ENCODE assay signal across 15 cellular contexts in the genomic region with DNA sequence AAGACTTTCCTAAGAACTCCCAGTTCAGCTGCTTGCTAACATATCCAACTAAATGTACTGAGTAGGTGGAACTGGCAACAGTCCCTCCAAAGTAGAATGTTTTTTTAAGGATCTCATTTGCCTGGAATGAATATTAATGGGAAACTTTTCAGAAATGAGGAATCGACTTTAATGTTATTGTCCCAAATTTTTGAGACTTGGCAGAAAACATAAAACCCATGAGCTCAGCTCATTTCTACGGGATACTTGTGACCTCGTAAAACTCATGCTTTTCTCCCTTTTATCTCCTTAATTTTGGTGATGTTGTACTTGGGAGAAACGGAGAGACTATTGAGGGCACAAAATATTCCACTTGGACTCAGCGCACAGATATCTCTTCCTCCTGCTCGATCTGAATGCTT.
A peak's percentile ranks its signal among the peaks of the same experiment; 100 is the strongest.
DNase-seq lines count a peak whose midpoint lies in the region; ATAC-seq and TF ChIP-seq lines count a peak whose summit lies in the region.
"Had no signal": no experiment of that assay in that cellular context is flagged by ENCODE, and none has a peak within 500 bp of the region (broad histone marks: within the 10 kb centered on the region; RNA-seq: fewer than 3 reads in every experiment).

No MANE protein-coding gene starts in this region.

- no peak overlapping the region for H3K9ac ChIP-seq in mammary epithelial cell (ENCODE audit: insufficient read depth, low read length)

- no peaks in the 10 kb centered on the region for H4K20me1 ChIP-seq in mammary epithelial cell (ENCODE audit: insufficient read depth, low read length)

- peaks cover 35% of the 10 kb centered on the region for H3K4me1 Mint-ChIP-seq in nephron
- H3K4me1 Mint-ChIP-seq in activated T-helper 2 cell treated with anti-CD3 and anti-CD28 coated beads, Interferon-gamma antibody, Interleukin-2, Interleukin-4, amounts not matched to agents 10 μg/mL and 5 μg/mL and 100 μg/mL, durations not matched to agents 14 hours and 24 hours and 36 hours (ENCODE audit: low read depth) = peaks cover 2% of the 10 kb centered on the region
- no peaks in the 10 kb centered on the region for H3K4me1 Mint-ChIP-seq in CD4-positive, alpha-beta T cell (ENCODE audit: low read depth)

- peak overlapping the region; percentile 53 to 64 for H3K27ac ChIP-seq in breast epithelium
- H3K27ac ChIP-seq in mammary epithelial cell (ENCODE audit: insufficient read depth, low read depth, low read length) = no peak overlapping the region
- peak overlapping the region; percentile 47 for H3K27ac ChIP-seq in vagina
- no peak overlapping the region for H3K27ac ChIP-seq in CD4-positive, alpha-beta T cell (ENCODE audit: low read depth, low read length)
- H3K27ac ChIP-seq: HL-60, psoas muscle had no signal

- BruUV-seq in mammary epithelial cell (replicated peaks; lab: Mats Ljungman, UMichigan) = no TSS peak

- H3K4me3 Mint-ChIP-seq in nephron = peak overlapping the region in 1 of 3 experiments; percentile 43
- no peak overlapping the region for H3K4me3 Mint-ChIP-seq in activated T-helper 2 cell treated with anti-CD3 and anti-CD28 coated beads, Interferon-gamma antibody, Interleukin-2, Interleukin-4, amounts not matched to agents 10 μg/mL and 5 μg/mL and 100 μg/mL, durations not matched to agents 14 hours and 24 hours and 36 hours (ENCODE audit: low read depth)
- H3K4me3 Mint-ChIP-seq in CD4-positive, alpha-beta T cell = no peak overlapping the region

- in situ Hi-C loops in mammary epithelial cell (cut with MboI; ENCODE audit: low sequenced_read_pairs in 2 of 2) = no loop called here

- intact Hi-C loops in breast epithelium (cut with DNase I; ENCODE audit: low total_unique reads) = no loop called here
- intact Hi-C loops in mammary epithelial cell (cut with micrococcal nuclease) = no loop called here
- intact Hi-C loops in vagina (cut with DNase I) = loop anchor here (5.0 kb wide), 1 partner anchor 294 kb away; a partner anchor contains a TSS
- intact Hi-C loops in activated T-helper 2 cell treated with anti-CD3 and anti-CD28 coated beads, Interferon-gamma antibody, Interleukin-2, Interleukin-4, amounts not matched to agents 10 μg/mL and 5 μg/mL and 100 μg/mL, durations not matched to agents 14 hours and 24 hours and 36 hours (cut with micrococcal nuclease) = no loop called here
- intact Hi-C loops in CD4-positive, alpha-beta T cell (cut with DNase I, micrococcal nuclease) = no loop called here

- H3K36me3 ChIP-seq in breast epithelium (no peaks in the 10 kb centered on the region), mammary epithelial cell (ENCODE audit: insufficient read depth, low read length) (no peaks in the 10 kb centered on the region), vagina (no peaks in the 10 kb centered on the region)

- no peak for ATAC-seq in CD4-positive, alpha-beta T cell (ENCODE audit: poor library complexity)
- ATAC-seq in GM21825 (IDR thresholded peaks at IDR 0.05; ENCODE audit: unreplicated experiment) = no peak
- ATAC-seq: psoas muscle had no signal

- H3K4me1 ChIP-seq in breast epithelium (no peaks in the 10 kb centered on the region), mammary epithelial cell (ENCODE audit: insufficient read depth, low read length) (no peaks in the 10 kb centered on the region), vagina (peaks cover 40% of the 10 kb centered on the region)
- H3K4me1 ChIP-seq: psoas muscle had no signal

- no peaks in the 10 kb centered on the region for H3K79me2 ChIP-seq in mammary epithelial cell (ENCODE audit: insufficient read depth, low read length)

- POLR2A ChIA-PET in CD4-positive, alpha-beta T cell (lab: Charles Lee) = no interaction called here

- CTCF ChIA-PET in mammary epithelial cell (lab: Charles Lee; ENCODE audit: low non-redundant PET) = no interaction called here
- CTCF ChIA-PET in CD4-positive, alpha-beta T cell (lab: Charles Lee) = no interaction called here

- no peaks in the 10 kb centered on the region for H3K9me3 Mint-ChIP-seq in nephron
- H3K9me3 Mint-ChIP-seq in activated T-helper 2 cell treated with anti-CD3 and anti-CD28 coated beads, Interferon-gamma antibody, Interleukin-2, Interleukin-4, amounts not matched to agents 10 μg/mL and 5 μg/mL and 100 μg/mL, durations not matched to agents 14 hours and 24 hours and 36 hours = no peaks in the 10 kb centered on the region
- H3K9me3 Mint-ChIP-seq in CD4-positive, alpha-beta T cell = no peaks in the 10 kb centered on the region

- H3K4me3 ChIP-seq in breast epithelium = no peak overlapping the region
- no peak overlapping the region for H3K4me3 ChIP-seq in mammary epithelial cell (replicated peaks in 1 of 3; ENCODE audit: insufficient read depth in 1 of 3, low read depth in 2 of 3, low read length in 3 of 3)
- no peak overlapping the region for H3K4me3 ChIP-seq in vagina
- H3K4me3 ChIP-seq: psoas muscle had no signal

- H3K4me2 ChIP-seq in mammary epithelial cell (ENCODE audit: insufficient read depth, low read depth, low read length) = no peak overlapping the region

- TF ChIP-seq CTCF in breast epithelium (IDR thresholded peaks at IDR 0.05) (no peak), mammary epithelial cell (conservative IDR thresholded peaks at IDR 0.05 in 1 of 2, IDR thresholded peaks at IDR 0.05 in 1 of 2; ENCODE audit: extremely low read depth in 1 of 2, insufficient read depth in 1 of 2, low read depth in 1 of 2, low read length in 2 of 2) (no peak), nephron (IDR thresholded peaks at IDR 0.05; ENCODE audit: unreplicated experiment in 3 of 3) (no peak), vagina (IDR thresholded peaks at IDR 0.05) (no peak)
- TF ChIP-seq CTCF in CD4-positive, alpha-beta T cell (IDR thresholded peaks at IDR 0.05) = no peak

- H3K9me3 ChIP-seq in breast epithelium = no peaks in the 10 kb centered on the region
- no peaks in the 10 kb centered on the region for H3K9me3 ChIP-seq in mammary epithelial cell (replicated peaks; ENCODE audit: insufficient read depth, low read length)
- H3K9me3 ChIP-seq in vagina = no peaks in the 10 kb centered on the region
- no peaks in the 10 kb centered on the region for H3K9me3 ChIP-seq in CD4-positive, alpha-beta T cell (ENCODE audit: control insufficient read depth, low read length)
- H3K9me3 ChIP-seq: psoas muscle had no signal

- peaks cover 4% of the 10 kb centered on the region for H3K27me3 Mint-ChIP-seq in nephron (ENCODE audit: low read depth)
- peaks cover 6% of the 10 kb centered on the region for H3K27me3 Mint-ChIP-seq in activated T-helper 2 cell treated with anti-CD3 and anti-CD28 coated beads, Interferon-gamma antibody, Interleukin-2, Interleukin-4, amounts not matched to agents 10 μg/mL and 5 μg/mL and 100 μg/mL, durations not matched to agents 14 hours and 24 hours and 36 hours (ENCODE audit: low read depth)
- H3K27me3 Mint-ChIP-seq in CD4-positive, alpha-beta T cell = peaks cover 11% of the 10 kb centered on the region

- dilution Hi-C loops in mammary epithelial cell (cut with HindIII; ENCODE audit: low sequenced_read_pairs) = no loop called here

- peaks cover 4% of the 10 kb centered on the region for H3K36me3 Mint-ChIP-seq in nephron (ENCODE audit: low read depth)
- no peaks in the 10 kb centered on the region for H3K36me3 Mint-ChIP-seq in activated T-helper 2 cell treated with anti-CD3 and anti-CD28 coated beads, Interferon-gamma antibody, Interleukin-2, Interleukin-4, amounts not matched to agents 10 μg/mL and 5 μg/mL and 100 μg/mL, durations not matched to agents 14 hours and 24 hours and 36 hours (ENCODE audit: low read depth)
- no peaks in the 10 kb centered on the region for H3K36me3 Mint-ChIP-seq in CD4-positive, alpha-beta T cell (ENCODE audit: low read depth)

- WGBS in mammary epithelial cell (ENCODE audit: low coverage, missing lambda C conversion rate) = 32% methylated on average over 6 of the region's 6 CpGs

- H3K27ac Mint-ChIP-seq in nephron = peak overlapping the region; percentile 10 to 80 (median 79)
- no peak overlapping the region for H3K27ac Mint-ChIP-seq in activated T-helper 2 cell treated with anti-CD3 and anti-CD28 coated beads, Interferon-gamma antibody, Interleukin-2, Interleukin-4, amounts not matched to agents 10 μg/mL and 5 μg/mL and 100 μg/mL, durations not matched to agents 14 hours and 24 hours and 36 hours
- no peak overlapping the region for H3K27ac Mint-ChIP-seq in CD4-positive, alpha-beta T cell

- TF ChIP-seq POLR2A in breast epithelium (IDR thresholded peaks at IDR 0.05) = no peak
- no peak for TF ChIP-seq POLR2A in vagina (IDR thresholded peaks at IDR 0.05)

- no peaks in the 10 kb centered on the region for H3K27me3 ChIP-seq in breast epithelium
- H3K27me3 ChIP-seq in mammary epithelial cell (ENCODE audit: insufficient read depth, low read length) = peaks cover 2% of the 10 kb centered on the region
- H3K27me3 ChIP-seq in vagina = no peaks in the 10 kb centered on the region
- H3K27me3 ChIP-seq in CD4-positive, alpha-beta T cell (ENCODE audit: control insufficient read depth, insufficient read depth, low read length) = no peaks in the 10 kb centered on the region

- H2AFZ ChIP-seq in mammary epithelial cell (ENCODE audit: low read depth, low read length) = no peak overlapping the region

- DNase-seq in breast epithelium (ENCODE audit: low spot score in 2 of 2) = no peak
- DNase-seq in mammary epithelial cell = no peak
- peak; percentile 71 for DNase-seq in fibroblast of gingiva (ENCODE audit: low read depth)
- DNase-seq in vagina (ENCODE audit: extremely low spot score in 2 of 2) = no peak
- no peak for DNase-seq in activated T-helper 2 cell treated with anti-CD3 and anti-CD28 coated beads, Interferon-gamma antibody, Interleukin-2, Interleukin-4, amounts not matched to agents 10 μg/mL and 5 μg/mL and 100 μg/mL, durations not matched to agents 14 hours and 24 hours and 36 hours (ENCODE audit: low spot score)
- no peak for DNase-seq in CD4-positive, alpha-beta T cell
- DNase-seq: amniotic stem cell; effector CD4-positive, alpha-beta T cell; NCI-H1417; OCI-M1; psoas muscle; stimulated activated CD4-positive, alpha-beta T cell treated with anti-CD3 and anti-CD28 coated beads, Interleukin-1b, Interleukin-23, amount 100 ng/mL, for 48 hours had no signal

Comparison
In these comparisons a context has a peak if more than half of its experiments do, and no peak if none do; other contexts are left out.
1. H3K27ac ChIP-seq: peak in breast epithelium (2 of 2) and vagina (single experiment); none in mammary epithelial cell (single experiment) and CD4-positive, alpha-beta T cell (single experiment).
2. H3K27ac Mint-ChIP-seq: peak in nephron (3 of 3); none in activated T-helper 2 cell treated with anti-CD3 and anti-CD28 coated beads, Interferon-gamma antibody, Interleukin-2, Interleukin-4, amounts not matched to agents 10 μg/mL and 5 μg/mL and 100 μg/mL, durations not matched to agents 14 hours and 24 hours and 36 hours (single experiment) and CD4-positive, alpha-beta T cell (single experiment).